29 cellular contexts compared by ENCODE assay signal in the genomic region with DNA sequence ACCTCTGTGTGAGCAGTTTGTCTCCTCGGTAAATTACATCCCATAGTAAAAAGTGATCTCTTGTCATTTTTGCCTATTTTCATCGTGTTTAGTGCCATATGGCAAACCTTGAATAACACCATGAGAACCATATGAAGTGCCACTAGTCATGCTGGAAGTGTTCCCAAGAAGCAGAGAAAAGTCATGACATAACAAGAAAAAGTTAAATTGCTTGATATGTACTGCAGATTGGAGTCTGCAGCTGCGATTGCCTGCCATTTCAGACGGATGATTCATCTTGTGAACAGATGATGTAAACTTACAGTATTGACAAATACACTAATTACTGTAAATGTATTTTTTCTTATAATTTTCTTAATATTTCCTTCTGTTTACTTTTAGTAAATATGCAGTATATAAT.
"Had no signal": no experiment of that assay in that cellular context is flagged by ENCODE, and none has a peak within 500 bp of the region (broad histone marks: within the 10 kb centered on the region; RNA-seq: fewer than 3 reads in every experiment).

No MANE protein-coding gene starts in this region.

- H3K27me3 ChIP-seq: brain microvascular endothelial cell, cardiac muscle cell, colonic mucosa, esophagus muscularis mucosa had no signal

- H3K27ac ChIP-seq: brain microvascular endothelial cell, cardiac muscle cell, colonic mucosa, dorsolateral prefrontal cortex, esophagus muscularis mucosa, WERI-Rb-1 had no signal

- H3K4me3 ChIP-seq: cardiac muscle cell, colonic mucosa, dorsolateral prefrontal cortex, esophagus muscularis mucosa had no signal

- H3K36me3 ChIP-seq: brain microvascular endothelial cell, cardiac muscle cell, colonic mucosa, esophagus muscularis mucosa, WERI-Rb-1 had no signal

- H3K9me3 ChIP-seq: colonic mucosa had no signal

- DNase-seq: activated CD4-positive, alpha-beta memory T cell treated with anti-CD3 and anti-CD28 coated beads for 36 hours; activated CD4-positive, alpha-beta T cell treated with anti-CD3 and anti-CD28 coated beads for 36 hours; activated CD4-positive, alpha-beta T cell treated with anti-CD3 and anti-CD28 coated beads, Interleukin-2, amount 10 ng/mL, durations not matched to agents 24 days and 14 days; activated CD4-positive, CD25-positive, alpha-beta regulatory T cell; activated CD4-positive, CD25-positive, alpha-beta regulatory T cell treated with anti-CD3 and anti-CD28 coated beads, Interleukin-2, amount 50 U/mL, for 72 hours; activated CD8-positive, alpha-beta memory T cell treated with anti-CD3 and anti-CD28 coated beads, Interleukin-2, amount 10 ng/mL, durations not matched to agents 7 days and 5 days; activated CD8-positive, alpha-beta memory T cell treated with anti-CD3 and anti-CD28 coated beads, Interleukin-2, amount 50 U/mL, for 4 hours; activated CD8-positive, alpha-beta T cell treated with anti-CD3 and anti-CD28 coated beads, Interleukin-2, amount 10 ng/mL, durations not matched to agents 7 days and 5 days; activated effector memory CD4-positive, alpha-beta T cell treated with anti-CD3 and anti-CD28 coated beads, Interleukin-2, amount 50 U/mL, for 16 hours; activated naive CD4-positive, alpha-beta T cell treated with anti-CD3 and anti-CD28 coated beads for 36 hours; activated naive CD8-positive, alpha-beta T cell treated with anti-CD3 and anti-CD28 coated beads, Interleukin-2, amount 10 ng/mL, durations not matched to agents 7 days and 5 days; activated T-cell treated with anti-CD3 and anti-CD28 coated beads, Interleukin-2, amount 50 U/mL, for 1 hour; activated T-cell treated with anti-CD3 and anti-CD28 coated beads, Interleukin-2, amount 50 U/mL, for 48 hours; brain microvascular endothelial cell; central memory CD4-positive, alpha-beta T cell; cerebellar nuclear complex; colonic mucosa; dorsolateral prefrontal cortex; effector memory CD4-positive, alpha-beta T cell; endodermal cell; erythroblast; head of caudate nucleus; hippocampal formation; T-helper 1 cell; T-helper 17 cell; T1000; WERI-Rb-1 had no signal

- H3K4me1 ChIP-seq: colonic mucosa, esophagus muscularis mucosa had no signal
